Comparison of ENCODE assay signal across 10 cellular contexts in genomic region chr7:156780724-156781455, GRCh38.
DNase-seq lines count a peak whose midpoint lies in the region; ATAC-seq and TF ChIP-seq lines count a peak whose summit lies in the region.
"Had no signal": no experiment of that assay in that cellular context is flagged by ENCODE, and none has a peak within 500 bp of the region (broad histone marks: within the 10 kb centered on the region; RNA-seq: fewer than 3 reads in every experiment).

No MANE protein-coding gene starts in this region.

- peaks cover 29% of the 10 kb centered on the region for H3K36me3 Mint-ChIP-seq in T-helper 2 cell treated with Interferon-gamma antibody and Interleukin-4, amounts not matched to agents 5 μg/mL and 100 μg/mL, for 36 hours (ENCODE audit: low read depth)

- peaks cover 8% of the 10 kb centered on the region for H3K9me3 Mint-ChIP-seq in T-helper 2 cell treated with Interferon-gamma antibody and Interleukin-4, amounts not matched to agents 5 μg/mL and 100 μg/mL, for 36 hours

- CTCF ChIA-PET in HEK293T (lab: Yijun Ruan, JAX): no interaction called here

- H3K36me3 ChIP-seq in aorta (ENCODE audit: control insufficient read depth in 1 of 2, insufficient read depth in 2 of 2, low read length in 1 of 2) (no peaks in the 10 kb centered on the region), left ventricle myocardium inferior (no peaks in the 10 kb centered on the region)

- POLR2A ChIA-PET in HEK293T (lab: Yijun Ruan, JAX): no interaction called here

- DNase-seq in GM13977 (ENCODE audit: low spot score): peak; percentile 55
- peak; percentile 46 for DNase-seq in T-helper 2 cell treated with Interferon-gamma antibody and Interleukin-4, amounts not matched to agents 5 μg/mL and 100 μg/mL, for 36 hours (ENCODE audit: low spot score)
- DNase-seq in pons (ENCODE audit: low spot score): no peak
- no peak for DNase-seq in HEK293T (ENCODE audit: extremely low spot score)
- DNase-seq in aorta: no peak
- no peak for DNase-seq in left ventricle myocardium inferior
- DNase-seq: mammary epithelial cell, NCI-H2081 treated with DMSO at 0.1 percent for 48 hours had no signal

- no peak for TF ChIP-seq CTCF in GM13977 (IDR thresholded peaks at IDR 0.05; ENCODE audit: extremely low read depth, insufficient read depth, missing control alignments)
- TF ChIP-seq CTCF in left ventricle myocardium inferior (IDR thresholded peaks at IDR 0.05; ENCODE audit: borderline replicate concordance): no peak

- in situ Hi-C loops in GM13977 (cut with MboI; ENCODE audit: low pct_unique_long_range_greater_than_20kb, low sequenced_read_pairs, unreplicated experiment): no loop called here

- no peaks in the 10 kb centered on the region for H3K27me3 Mint-ChIP-seq in T-helper 2 cell treated with Interferon-gamma antibody and Interleukin-4, amounts not matched to agents 5 μg/mL and 100 μg/mL, for 36 hours (ENCODE audit: low read depth)

- peak overlapping the region; percentile 88 for H3K27ac Mint-ChIP-seq in T-helper 2 cell treated with Interferon-gamma antibody and Interleukin-4, amounts not matched to agents 5 μg/mL and 100 μg/mL, for 36 hours

- no peaks in the 10 kb centered on the region for H3K27me3 ChIP-seq in aorta (ENCODE audit: control insufficient read depth in 1 of 2, insufficient read depth in 2 of 2, low read length in 1 of 2)
- H3K27me3 ChIP-seq in left ventricle myocardium inferior (ENCODE audit: low read depth): no peaks in the 10 kb centered on the region

- no peak overlapping the region for H3K27ac ChIP-seq in aorta (ENCODE audit: low read depth in 1 of 2, low read length in 2 of 2)
- H3K27ac ChIP-seq in left ventricle myocardium inferior (replicated peaks): no peak overlapping the region

- peak; percentile 92 for ATAC-seq in GM21360 (IDR thresholded peaks at IDR 0.05; ENCODE audit: unreplicated experiment)
- peak; percentile 84 for ATAC-seq in HG03196 (IDR thresholded peaks at IDR 0.05; ENCODE audit: unreplicated experiment)
- no peak for ATAC-seq in aorta (ENCODE audit: low FRiP score)

- intact Hi-C loops in aorta (cut with DNase I) (no loop called here), left ventricle myocardium inferior (cut with micrococcal nuclease) (no loop called here)

- peaks cover 54% of the 10 kb centered on the region for H3K4me1 Mint-ChIP-seq in T-helper 2 cell treated with Interferon-gamma antibody and Interleukin-4, amounts not matched to agents 5 μg/mL and 100 μg/mL, for 36 hours (ENCODE audit: low read depth)

- peak overlapping the region; percentile 56 for H3K4me3 Mint-ChIP-seq in T-helper 2 cell treated with Interferon-gamma antibody and Interleukin-4, amounts not matched to agents 5 μg/mL and 100 μg/mL, for 36 hours

- no peaks in the 10 kb centered on the region for H3K4me1 ChIP-seq in aorta (ENCODE audit: control insufficient read depth in 1 of 2, insufficient read depth in 2 of 2, low read length in 2 of 2)
- H3K4me1 ChIP-seq in left ventricle myocardium inferior: no peaks in the 10 kb centered on the region

- 91 to 93% methylated on average over 4 of the region's 4 CpGs for WGBS in aorta, 2 donors

- H3K4me3 ChIP-seq in aorta (ENCODE audit: low read length in 2 of 2) (no peak overlapping the region), left ventricle myocardium inferior (no peak overlapping the region)

- H3K9me3 ChIP-seq in aorta (ENCODE audit: control insufficient read depth, low read length) (no peaks in the 10 kb centered on the region), left ventricle myocardium inferior (replicated peaks) (no peaks in the 10 kb centered on the region)

TF ChIP-seq in HEK293T, 16 proteins besides CTCF, POLR2A, EP300 and RAD21:
- TF ChIP-seq FOXK2 (IDR thresholded peaks at IDR 0.05): no peak
- TF ChIP-seq NFRKB (IDR thresholded peaks at IDR 0.05): no peak
- TF ChIP-seq SP1 (IDR thresholded peaks at IDR 0.05): no peak
- no peak for TF ChIP-seq CTBP1 (IDR thresholded peaks at IDR 0.05; ENCODE audit: borderline replicate concordance)
- TF ChIP-seq FOXA1 (IDR thresholded peaks at IDR 0.05): no peak
- TF ChIP-seq L3MBTL2 (conservative IDR thresholded peaks at IDR 0.05): no peak
- TF ChIP-seq ZNF384 (IDR thresholded peaks at IDR 0.05): no peak
- TF ChIP-seq LEF1 (IDR thresholded peaks at IDR 0.05; ENCODE audit: borderline replicate concordance): no peak
- TF ChIP-seq SUZ12 (IDR thresholded peaks at IDR 0.05): no peak
- no peak for TF ChIP-seq FOXM1 (IDR thresholded peaks at IDR 0.05; ENCODE audit: borderline replicate concordance)
- TF ChIP-seq TARDBP (IDR thresholded peaks at IDR 0.05): no peak
- TF ChIP-seq BHLHE40 (IDR thresholded peaks at IDR 0.05; ENCODE audit: borderline replicate concordance): no peak
- TF ChIP-seq ELF4 (IDR thresholded peaks at IDR 0.05): no peak
- TF ChIP-seq, protein P1, sequence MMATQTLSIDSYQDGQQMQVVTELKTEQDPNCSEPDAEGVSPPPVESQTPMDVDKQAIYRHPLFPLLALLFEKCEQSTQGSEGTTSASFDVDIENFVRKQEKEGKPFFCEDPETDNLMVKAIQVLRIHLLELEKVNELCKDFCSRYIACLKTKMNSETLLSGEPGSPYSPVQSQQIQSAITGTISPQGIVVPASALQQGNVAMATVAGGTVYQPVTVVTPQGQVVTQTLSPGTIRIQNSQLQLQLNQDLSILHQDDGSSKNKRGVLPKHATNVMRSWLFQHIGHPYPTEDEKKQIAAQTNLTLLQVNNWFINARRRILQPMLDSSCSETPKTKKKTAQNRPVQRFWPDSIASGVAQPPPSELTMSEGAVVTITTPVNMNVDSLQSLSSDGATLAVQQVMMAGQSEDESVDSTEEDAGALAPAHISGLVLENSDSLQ (IDR thresholded peaks at IDR 0.05): no peak
- TF ChIP-seq ARNT (IDR thresholded peaks at IDR 0.05): no peak
TF ChIP-seq in HEK293T: peak in this region for 0.

Comparison
In these comparisons a context has a peak if more than half of its experiments do, and no peak if none do; other contexts are left out.
1. DNase-seq: peak in GM13977 (single experiment) and T-helper 2 cell treated with Interferon-gamma antibody and Interleukin-4, amounts not matched to agents 5 μg/mL and 100 μg/mL, for 36 hours (single experiment); none in pons (single experiment), HEK293T (single experiment), aorta (0 of 2) and left ventricle myocardium inferior (single experiment).